15 cellular contexts compared by ENCODE assay signal in the genomic region with DNA sequence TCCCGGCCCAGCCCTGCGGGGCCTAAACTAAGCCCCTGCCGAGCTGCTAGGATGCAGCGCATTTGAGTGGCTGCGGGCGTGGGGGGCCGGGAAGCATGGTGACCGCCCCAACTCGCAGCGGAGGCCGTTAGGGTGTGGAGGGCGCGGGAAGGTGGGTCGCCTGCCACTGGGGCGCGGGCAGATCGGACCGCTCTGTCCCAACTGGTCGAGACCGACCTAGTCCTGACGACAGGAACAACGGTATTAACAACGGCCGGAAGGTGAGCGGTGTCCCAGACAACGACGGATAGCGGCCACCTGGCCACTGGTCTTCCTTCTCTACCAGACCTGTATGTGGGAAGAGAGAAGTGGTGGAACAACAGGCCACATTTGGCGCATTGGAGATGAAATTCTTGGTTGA. TPM values are rescaled to one million over a fixed set of nuclear protein-coding genes. Genes with fewer than 3 reads are reported as not detected.
"Had no signal": no experiment of that assay in that cellular context is flagged by ENCODE, and none has a peak within 500 bp of the region (broad histone marks: within the 10 kb centered on the region; RNA-seq: fewer than 3 reads in every experiment).

No MANE protein-coding gene starts in this region.

RNA-seq across cellular contexts. Expression of gene OR2J2, which starts 10.8 kb away (rescaled TPM):
- total RNA-seq: stomach, subcutaneous adipose tissue, suprapubic skin, temporal lobe, thoracic aorta, tibial nerve, transverse colon, upper lobe of left lung, upper lobe of right lung, ureter, urinary bladder, vagina had no signal
- polyA plus RNA-seq: stomach, thymus, urinary bladder had no signal

RNA-seq across cellular contexts. Expression of gene OR2J3, which starts 52.1 kb away (rescaled TPM):
- total RNA-seq: stomach, subcutaneous adipose tissue, suprapubic skin, temporal lobe, thoracic aorta, thyroid gland, tibial nerve, transverse colon, upper lobe of left lung, upper lobe of right lung, ureter, urinary bladder, uterus, vagina had no signal
- polyA plus RNA-seq: stomach, urinary bladder had no signal
